7 cellular contexts compared by ENCODE assay signal in the genomic region with DNA sequence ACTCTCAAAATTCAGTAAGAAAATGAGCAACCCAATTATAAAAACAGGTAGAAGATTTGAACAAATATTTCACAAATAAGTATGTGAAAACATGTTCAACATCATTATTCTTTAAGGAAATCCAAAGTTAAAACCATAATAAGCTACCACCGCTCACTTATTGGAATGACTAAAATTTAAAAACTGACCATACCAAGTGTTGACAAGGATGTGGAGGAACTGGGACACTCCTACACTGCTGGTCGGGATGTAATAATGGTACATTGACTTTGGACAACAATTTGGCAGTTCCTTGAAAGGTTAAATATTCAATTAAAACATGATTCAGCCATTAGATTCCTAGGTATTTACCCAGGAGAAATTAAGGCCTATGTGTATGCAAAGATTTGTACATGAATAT.
"Had no signal": no experiment of that assay in that cellular context is flagged by ENCODE, and none has a peak within 500 bp of the region (broad histone marks: within the 10 kb centered on the region; RNA-seq: fewer than 3 reads in every experiment).

No MANE protein-coding gene starts in this region.

- H3K4me3 ChIP-seq: GM12878 had no signal

- FAIRE-seq: GM12878, GM12891, GM12892, GM18507, GM19239 had no signal

- ATAC-seq: GM12878 had no signal

- DNase-seq: GDM1, GF-D8 had no signal
